8 cellular contexts compared by ENCODE assay signal in the genomic region with DNA sequence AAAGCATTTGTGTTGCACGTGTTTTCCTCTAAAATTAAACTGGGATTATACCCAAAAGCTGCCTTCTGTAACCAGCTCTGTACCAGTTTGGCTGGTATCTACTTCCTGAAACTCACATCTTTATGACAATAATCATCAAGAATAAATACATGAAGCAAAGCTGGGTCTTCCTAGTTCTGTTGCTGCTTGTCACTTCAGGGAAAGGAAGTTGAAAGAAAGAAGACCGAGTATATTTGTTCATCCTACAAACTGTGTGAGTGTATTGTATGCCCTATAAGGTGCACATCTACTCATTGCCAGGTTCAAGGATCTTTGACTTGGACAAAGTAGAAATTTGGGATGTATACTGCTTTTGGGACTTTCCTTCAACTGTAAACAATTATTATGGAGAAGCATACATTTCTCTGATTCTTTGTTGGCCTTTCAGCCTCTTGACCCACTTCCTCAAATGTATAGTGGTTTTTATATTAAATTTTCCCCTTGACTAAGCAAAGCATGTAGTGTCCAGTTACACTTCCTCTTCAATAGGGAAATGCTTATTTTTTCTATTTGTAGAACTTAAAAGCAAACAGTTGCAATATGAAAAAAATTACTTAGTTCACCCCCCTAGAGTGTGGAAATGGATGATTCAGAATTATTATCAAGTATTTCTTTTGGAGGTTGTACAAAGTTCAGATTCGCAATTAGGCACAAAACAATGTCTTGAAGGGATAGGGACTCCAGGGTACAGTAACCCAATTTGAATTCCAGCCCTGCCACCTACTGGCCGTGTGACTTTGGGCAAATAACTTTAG. TPM values are rescaled to one million over a fixed set of nuclear protein-coding genes. Genes with fewer than 3 reads are reported as not detected.
DNase-seq lines count a peak whose midpoint lies in the region; ATAC-seq and TF ChIP-seq lines count a peak whose summit lies in the region.

No MANE protein-coding gene starts in this region.

- H2AK5ac ChIP-seq in IMR-90 (ENCODE audit: low read depth, low read length) = no peak overlapping the region

- no peak overlapping the region for H3K4me2 ChIP-seq in IMR-90 (ENCODE audit: low read depth, low read length)

- no peak overlapping the region for H2BK15ac ChIP-seq in IMR-90 (ENCODE audit: low read depth, low read length)

- no peak overlapping the region; the same call in 1 of the 2 replicates for H4K5ac ChIP-seq in IMR-90 (ENCODE audit: low read depth, low read length)

- intact Hi-C loops in IMR-90 (cut with micrococcal nuclease) = loop anchor here (1.0 to 5.0 kb wide), 2 partner anchors 37 to 175 kb away; no protein-coding TSS in a partner anchor

- H3K36me3 Mint-ChIP-seq in immature natural killer cell = no peaks in the 10 kb centered on the region
- H3K36me3 Mint-ChIP-seq in stimulated activated effector memory CD8-positive, alpha-beta T cell treated with anti-CD3 and anti-CD28 coated beads, Interleukin-12 subunit alpha, Interleukin-12 subunit beta, amount 100 ng/mL, for 72 hours = no peaks in the 10 kb centered on the region

- H4K20me1 ChIP-seq in IMR-90 (ENCODE audit: insufficient read depth, low read length) = no peaks in the 10 kb centered on the region

- CTCF ChIA-PET in IMR-90 (lab: Yijun Ruan, JAX) = interaction anchor here (1.5 kb wide), 1 partner anchor 174 kb away, joined by 3 read pairs; no protein-coding TSS in a partner anchor

- TF ChIP-seq RAD21 in IMR-90 (IDR thresholded peaks at IDR 0.05; ENCODE audit: low read length) = peak; percentile 64

- no CpG with 5 or more reads among the region's 4 CpGs for WGBS in IMR-90 (ENCODE audit: extremely low coverage in 2 of 2, insufficient read length in 1 of 2), 2 experiments

- in situ Hi-C loops in IMR-90 (cut with MboI; ENCODE audit: low sequenced_read_pairs) (no loop called here), SK-MEL-5 (cut with HindIII; ENCODE audit: low pct_unique_long_range_greater_than_20kb, low sequenced_read_pairs) (no loop called here), astrocyte of the spinal cord (cut with HindIII; ENCODE audit: low sequenced_read_pairs) (no loop called here)

- TF ChIP-seq CTCF in IMR-90 (conservative IDR thresholded peaks at IDR 0.05; ENCODE audit: low read depth, low read length) (peak; percentile 57), astrocyte of the spinal cord (IDR thresholded peaks at IDR 0.05; ENCODE audit: low read depth, low read length) (peak; percentile 68)

- H3K18ac ChIP-seq in IMR-90 (ENCODE audit: low read depth, low read length) = no peak overlapping the region; the same call in 1 of the 2 replicates

- no peak overlapping the region for H3K27ac ChIP-seq in IMR-90 (ENCODE audit: insufficient read depth, low read length)

- peaks cover 23 to 58% (median 35%) of the 10 kb centered on the region in 3 donors for H3K27me3 Mint-ChIP-seq in immature natural killer cell (ENCODE audit: low read depth in 3 of 3)

- H3K27ac Mint-ChIP-seq in immature natural killer cell = no peak overlapping the region
- H3K27ac Mint-ChIP-seq in stimulated activated effector memory CD8-positive, alpha-beta T cell treated with anti-CD3 and anti-CD28 coated beads, Interleukin-12 subunit alpha, Interleukin-12 subunit beta, amount 100 ng/mL, for 72 hours = no peak overlapping the region

- peaks cover 10% of the 10 kb centered on the region for H3K9me3 ChIP-seq in IMR-90 (ENCODE audit: control insufficient read depth, insufficient read depth, low read length)

- H2BK20ac ChIP-seq in IMR-90 (ENCODE audit: low read depth, low read length) = no peak overlapping the region

- POLR2A ChIA-PET in IMR-90 (lab: Charles Lee; ENCODE audit: unreplicated experiment) = interaction anchor here (0.6 kb wide), 1 partner anchor 298 kb away, joined by 3 read pairs; no protein-coding TSS in a partner anchor

- BruUV-seq in IMR-90 (replicated peaks; lab: Mats Ljungman, UMichigan) = no TSS peak

- H3K4ac ChIP-seq in IMR-90 (ENCODE audit: low read depth, low read length) = no peak overlapping the region

- no peaks in the 10 kb centered on the region for H3K79me1 ChIP-seq in IMR-90 (ENCODE audit: low read depth in 1 of 2, low read length in 2 of 2)

- H2BK120ac ChIP-seq in IMR-90 (ENCODE audit: low read depth, low read length) = no peak overlapping the region

- H3K4me1 ChIP-seq in IMR-90 (ENCODE audit: control insufficient read depth, insufficient read depth, low read length) = 0 out of 2 replicates have a peak, but pooled peaks cover 5% of the 10 kb centered on the region

- H2AFZ ChIP-seq in IMR-90 (replicated peaks; ENCODE audit: low read length, poor library complexity) = no peak overlapping the region

- H4K8ac ChIP-seq in IMR-90 (ENCODE audit: low read depth in 2 of 2, low read length in 2 of 2) = no peak overlapping the region

- H3K56ac ChIP-seq in IMR-90 (ENCODE audit: extremely low read depth, insufficient read depth, low read length) = no peak overlapping the region

- DNase-seq in DMS79 treated with DMSO at 0.1 percent for 48 hours (lab: John Stamatoyannopoulos, UW) = peak; percentile 17
- no peak for DNase-seq in DMS79 (lab: John Stamatoyannopoulos, UW)
- peak; percentile 58 for DNase-seq in IMR-90
- peak; percentile 60 for DNase-seq in SK-MEL-5 (ENCODE audit: low read depth, low spot score)
- DNase-seq in astrocyte of the spinal cord (ENCODE audit: low read depth, low spot score) = peak; percentile 68
- peak; percentile 30 to 40 (median 40) for DNase-seq in immature natural killer cell
- no peak for DNase-seq in stimulated activated effector memory CD8-positive, alpha-beta T cell treated with anti-CD3 and anti-CD28 coated beads, Interleukin-12 subunit alpha, Interleukin-12 subunit beta, amount 100 ng/mL, for 72 hours (ENCODE audit: low spot score in 2 of 2)
- DNase-seq in GOT3 (lab: John Stamatoyannopoulos, UW) = no peak

- no peaks in the 10 kb centered on the region for H3K9me1 ChIP-seq in IMR-90 (ENCODE audit: insufficient read depth, low read length)

- H2AK9ac ChIP-seq in IMR-90 (replicated peaks; ENCODE audit: low read depth, low read length, poor library complexity) = no peak overlapping the region

- no peak overlapping the region for H2BK5ac ChIP-seq in IMR-90 (ENCODE audit: low read depth, low read length, poor library complexity, severe bottlenecking)

- H3K14ac ChIP-seq in IMR-90 (replicated peaks; ENCODE audit: low read depth, low read length) = no peak overlapping the region

- H4K91ac ChIP-seq in IMR-90 (ENCODE audit: insufficient read depth, low read depth, low read length) = no peak overlapping the region

- no peaks in the 10 kb centered on the region for H3K36me3 ChIP-seq in IMR-90 (ENCODE audit: control insufficient read depth, insufficient read depth, low read length)

- H3K4me3 Mint-ChIP-seq in immature natural killer cell = no peak overlapping the region
- no peak overlapping the region for H3K4me3 Mint-ChIP-seq in stimulated activated effector memory CD8-positive, alpha-beta T cell treated with anti-CD3 and anti-CD28 coated beads, Interleukin-12 subunit alpha, Interleukin-12 subunit beta, amount 100 ng/mL, for 72 hours

- ATAC-seq in IMR-90 (ENCODE audit: low read depth) = peak; percentile 82
- ATAC-seq in stimulated activated effector memory CD8-positive, alpha-beta T cell treated with anti-CD3 and anti-CD28 coated beads, Interleukin-12 subunit alpha, Interleukin-12 subunit beta, amount 100 ng/mL, for 72 hours = peak; percentile 72

- no peaks in the 10 kb centered on the region; the same call in 1 of the 2 replicates for H3K27me3 ChIP-seq in IMR-90 (ENCODE audit: control insufficient read depth, insufficient read depth, low read length)

- H3K23ac ChIP-seq in IMR-90 (ENCODE audit: low read depth, low read length) = no peak overlapping the region

- H3K9me3 Mint-ChIP-seq in immature natural killer cell = peaks cover 0 to 8% (median 0%) of the 10 kb centered on the region in 6 donors
- no peaks in the 10 kb centered on the region for H3K9me3 Mint-ChIP-seq in stimulated activated effector memory CD8-positive, alpha-beta T cell treated with anti-CD3 and anti-CD28 coated beads, Interleukin-12 subunit alpha, Interleukin-12 subunit beta, amount 100 ng/mL, for 72 hours

- H3K9ac ChIP-seq in IMR-90 (ENCODE audit: low read depth, low read length) = no peak overlapping the region

- no peak for TF ChIP-seq POLR2A in IMR-90 (IDR thresholded peaks at IDR 0.05; ENCODE audit: low read depth, low read length)

- peaks cover 10 to 13% of the 10 kb centered on the region in 2 donors for H3K4me1 Mint-ChIP-seq in immature natural killer cell
- H3K4me1 Mint-ChIP-seq in stimulated activated effector memory CD8-positive, alpha-beta T cell treated with anti-CD3 and anti-CD28 coated beads, Interleukin-12 subunit alpha, Interleukin-12 subunit beta, amount 100 ng/mL, for 72 hours = peaks cover 7% of the 10 kb centered on the region

- dilution Hi-C loops in IMR-90 (cut with HindIII; ENCODE audit: low sequenced_read_pairs, unreplicated experiment) = no loop called here

- no peak overlapping the region for H3K4me3 ChIP-seq in IMR-90 (ENCODE audit: insufficient read depth, low read depth, low read length)
- no peak overlapping the region for H3K4me3 ChIP-seq in astrocyte of the spinal cord (ENCODE audit: low read depth, low read length)

TF ChIP-seq in IMR-90, 13 proteins besides CTCF, POLR2A, EP300 and RAD21 (continues in another document):
- peak; percentile 51 for TF ChIP-seq SMC3 (IDR thresholded peaks at IDR 0.05; ENCODE audit: low read depth, low read length)
- TF ChIP-seq CHD1 (IDR thresholded peaks at IDR 0.05; ENCODE audit: low read depth, low read length) = no peak

RNA-seq across cellular contexts. Expression of gene IFNGR2, which starts 28.9 kb away (rescaled TPM):
- total RNA-seq in IMR-90 (2012; rRNA removed) = 52.8 and 66.0 TPM in 2 replicates
- 64.9 and 73.8 TPM in 2 replicates for polyA plus RNA-seq in IMR-90 (2012; rRNA removed)
- polyA plus RNA-seq in IMR-90 (2012; cell fraction: cytosol; rRNA removed) = 27.8 and 55.9 TPM in 2 replicates
- polyA plus RNA-seq in IMR-90 (2012; cell fraction: nucleus; rRNA removed; ENCODE audit: low replicate concordance) = 18.8 and 32.0 TPM in 2 replicates
- 104 and 121 TPM in 2 replicates for total RNA-seq in SK-MEL-5 (2014; rRNA removed; shearing (Covaris generic))
- 158 and 170 TPM in 2 replicates for polyA plus RNA-seq in SK-MEL-5 (2015; cell fraction: cytosol; rRNA removed)
- 40.9 and 50.0 TPM in 2 replicates for polyA plus RNA-seq in SK-MEL-5 (2015; cell fraction: nucleus; rRNA removed)
- polyA plus RNA-seq in immature natural killer cell = 1 to 10 TPM in 1 of 3 donors, under 1 TPM in 2; 0.35 to 2.0 (median 0.77) TPM

RNA-seq across cellular contexts. Expression of gene IFNAR1, which starts 49.5 kb away (rescaled TPM):
- total RNA-seq in IMR-90 (2012; rRNA removed) = 9.9 and 12.8 TPM in 2 replicates
- polyA plus RNA-seq in IMR-90 (2012; rRNA removed) (5.9 and 7.8 TPM in 2 replicates), immature natural killer cell (10 to 100 TPM; 34.1 to 57.1 (median 40.6) TPM)
- 5.6 and 7.5 TPM in 2 replicates for polyA plus RNA-seq in IMR-90 (2012; cell fraction: cytosol; rRNA removed)
- 1.5 and 2.8 TPM in 2 replicates for polyA plus RNA-seq in IMR-90 (2012; cell fraction: nucleus; rRNA removed; ENCODE audit: low replicate concordance)
- total RNA-seq in SK-MEL-5 (2014; rRNA removed; shearing (Covaris generic)) = 10.7 and 11.9 TPM in 2 replicates
- polyA plus RNA-seq in SK-MEL-5 (2015; cell fraction: cytosol; rRNA removed) = 15.8 and 19.1 TPM in 2 replicates
- polyA plus RNA-seq in SK-MEL-5 (2015; cell fraction: nucleus; rRNA removed) = 6.3 and 10.0 TPM in 2 replicates

Comparison
In these comparisons a context has a peak if more than half of its experiments do, and no peak if none do; other contexts are left out.
1. DNase-seq: peak in DMS79 treated with DMSO at 0.1 percent for 48 hours (single experiment), IMR-90 (single experiment), SK-MEL-5 (single experiment), astrocyte of the spinal cord (single experiment) and immature natural killer cell (3 of 3); none in DMS79 (single experiment), stimulated activated effector memory CD8-positive, alpha-beta T cell treated with anti-CD3 and anti-CD28 coated beads, Interleukin-12 subunit alpha, Interleukin-12 subunit beta, amount 100 ng/mL, for 72 hours (0 of 2) and GOT3 (single experiment).